16 cellular contexts compared by ENCODE assay signal in the genomic region with DNA sequence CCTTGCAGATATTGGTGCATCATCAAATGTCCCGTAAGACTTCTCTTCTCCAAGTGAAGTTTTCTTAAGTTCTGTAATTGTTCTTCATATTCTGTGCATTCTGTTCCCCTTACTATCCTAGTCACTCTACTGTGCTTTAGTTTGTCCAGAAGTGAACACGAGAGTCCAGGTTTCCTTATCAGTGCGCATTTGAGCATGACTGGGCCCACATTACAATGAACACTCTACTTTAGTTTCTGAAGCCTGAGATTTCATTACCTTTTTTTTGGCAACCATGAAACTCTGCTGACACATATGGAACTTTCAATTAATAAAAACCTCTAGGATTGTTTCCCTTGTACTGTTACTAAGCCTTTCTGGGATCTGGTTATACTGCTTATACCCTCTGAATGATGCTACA.
"Had no signal": no experiment of that assay in that cellular context is flagged by ENCODE, and none has a peak within 500 bp of the region (broad histone marks: within the 10 kb centered on the region; RNA-seq: fewer than 3 reads in every experiment).

No MANE protein-coding gene starts in this region.

- H3K27ac ChIP-seq: pancreas, uterus had no signal

- H3K36me3 ChIP-seq: pancreas, thyroid gland, uterus had no signal

- ATAC-seq: activated T-cell treated with anti-CD3 and anti-CD28 coated beads, Interleukin-2, amount 50 U/mL, for 4 hours; esophagus mucosa; pancreas had no signal

- H3K4me3 ChIP-seq: pancreas, skin epidermis, thyroid gland, uterus had no signal

- H3K9me3 ChIP-seq: pancreas, thyroid gland, uterus had no signal

- H3K4me3 Mint-ChIP-seq: activated naive CD8-positive, alpha-beta T cell; activated T-cell treated with anti-CD3 and anti-CD28 coated beads, Interleukin-2, amount 50 U/mL, for 4 hours; brain had no signal

- FAIRE-seq: endometrium, pancreas had no signal

- DNase-seq: activated CD4-positive, alpha-beta T cell treated with anti-CD3 and anti-CD28 coated beads, Interleukin-2, amount 50 U/mL, for 48 hours; activated CD4-positive, CD25-positive, alpha-beta regulatory T cell treated with anti-CD3 and anti-CD28 coated beads, Interleukin-2, amount 50 U/mL, for 72 hours; activated gamma-delta T cell; activated T-cell treated with anti-CD3 and anti-CD28 coated beads, Interleukin-2, amount 50 U/mL, for 4 hours; amygdala; cerebellar nuclear complex; dermis blood vessel endothelial cell; hippocampal formation; pancreas; thyroid gland; uterus had no signal

- H3K27me3 Mint-ChIP-seq: brain had no signal

- H3K36me3 Mint-ChIP-seq: activated naive CD8-positive, alpha-beta T cell had no signal

- H3K4me1 ChIP-seq: pancreas, uterus had no signal

- H3K27me3 ChIP-seq: thyroid gland, uterus had no signal

- H3K27ac Mint-ChIP-seq: activated naive CD8-positive, alpha-beta T cell had no signal
